ENCODE assay signal across 12 cellular contexts in the genomic region with DNA sequence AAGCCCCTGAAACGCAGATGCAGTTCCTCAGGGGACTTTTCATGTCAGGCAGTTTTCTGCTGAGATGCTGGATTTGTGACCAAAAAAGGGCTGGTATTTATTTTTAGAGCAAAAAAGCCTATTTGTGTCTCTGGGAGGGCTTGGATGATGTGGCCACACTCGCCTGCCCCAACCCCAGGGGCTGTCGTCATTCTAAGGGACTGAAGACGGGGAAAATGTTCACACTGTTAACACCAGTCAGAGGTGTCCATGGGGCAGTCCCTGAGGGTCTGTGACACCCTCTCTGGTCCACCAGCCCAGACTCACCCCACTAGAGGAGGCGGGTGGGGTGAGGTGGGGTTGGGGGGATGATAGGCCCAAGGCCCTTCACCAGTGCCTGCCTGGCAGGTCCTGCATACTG. TPM values are rescaled to one million over a fixed set of nuclear protein-coding genes. Genes with fewer than 3 reads are reported as not detected.
DNase-seq lines count a peak whose midpoint lies in the region; ATAC-seq, FAIRE-seq and TF ChIP-seq lines count a peak whose summit lies in the region.
"Had no signal": no experiment of that assay in that cellular context is flagged by ENCODE, and none has a peak within 500 bp of the region (broad histone marks: within the 10 kb centered on the region; RNA-seq: fewer than 3 reads in every experiment).

No MANE protein-coding gene starts in this region.

- H3K4me2 ChIP-seq in osteoblast (ENCODE audit: insufficient read depth, low read length): no peak overlapping the region

- no peak overlapping the region for H3K27ac Mint-ChIP-seq in T-helper 17 cell

- peaks cover 58% of the 10 kb centered on the region for H3K79me2 ChIP-seq in osteoblast (ENCODE audit: insufficient read depth, low read length)

- H3K27me3 ChIP-seq in esophagus squamous epithelium: no peaks in the 10 kb centered on the region
- H3K27me3 ChIP-seq in osteoblast (ENCODE audit: insufficient read depth, low read length): no peaks in the 10 kb centered on the region
- no peaks in the 10 kb centered on the region for H3K27me3 ChIP-seq in tibial artery

- ATAC-seq in T-helper 17 cell (no peak), HG03095 (IDR thresholded peaks at IDR 0.05; ENCODE audit: unreplicated experiment) (no peak)
- ATAC-seq in stimulated activated naive CD8-positive, alpha-beta T cell treated with anti-CD3 and anti-CD28 coated beads, Interleukin-15, Interleukin-2, amounts not matched to agents 100 U/mL and 50 U/mL, for 24 hours: no peak
- ATAC-seq: GM12878 had no signal

- FAIRE-seq in D721Med (lab: Jason Lieb, UNC): no peak
- FAIRE-seq: GM12878 had no signal

- H3K9me3 ChIP-seq in T-helper 17 cell (ENCODE audit: control insufficient read depth, low read length, poor library complexity, severe bottlenecking) (no peaks in the 10 kb centered on the region), esophagus squamous epithelium (no peaks in the 10 kb centered on the region), osteoblast (ENCODE audit: low read depth, low read length) (no peaks in the 10 kb centered on the region), tibial artery (no peaks in the 10 kb centered on the region)

- intact Hi-C loops in esophagus squamous epithelium (cut with DNase I): loop anchor here (10.0 kb wide), 1 partner anchor 143 kb away; a partner anchor contains a TSS
- intact Hi-C loops in tibial artery (cut with DNase I; ENCODE audit: low total_unique reads): loop anchor here (5.0 kb wide), 1 partner anchor 36 kb away; no protein-coding TSS in a partner anchor

- no peak for TF ChIP-seq CTCF in esophagus squamous epithelium (IDR thresholded peaks at IDR 0.05)
- TF ChIP-seq CTCF in osteoblast (IDR thresholded peaks at IDR 0.05; ENCODE audit: extremely low read depth, low read depth, low read length): no peak
- TF ChIP-seq CTCF in tibial artery (IDR thresholded peaks at IDR 0.05): no peak
- no peak for TF ChIP-seq CTCF in D721Med (IDR thresholded peaks at IDR 0.05; ENCODE audit: insufficient read depth, missing control alignments)

- peaks cover 8% of the 10 kb centered on the region for H3K36me3 Mint-ChIP-seq in T-helper 17 cell (ENCODE audit: low read depth)

- peaks cover 33% of the 10 kb centered on the region for H4K20me1 ChIP-seq in osteoblast (ENCODE audit: insufficient read depth, low read length)

- peaks cover 12% of the 10 kb centered on the region for H3K4me1 Mint-ChIP-seq in T-helper 17 cell

- H3K27ac ChIP-seq in esophagus squamous epithelium (peak overlapping the region; percentile 66 to 93 (median 88)), osteoblast (ENCODE audit: low read depth, low read length) (peak overlapping the region; percentile 100), tibial artery (peak overlapping the region; percentile 98)

- no peak overlapping the region for H3K4me3 ChIP-seq in esophagus squamous epithelium
- H3K4me3 ChIP-seq in osteoblast (ENCODE audit: insufficient read depth, low read length): no peak overlapping the region
- no peak overlapping the region for H3K4me3 ChIP-seq in tibial artery
- H3K4me3 ChIP-seq: GM12878 had no signal

- H3K27me3 Mint-ChIP-seq in T-helper 17 cell: no peaks in the 10 kb centered on the region

- H3K4me1 ChIP-seq in esophagus squamous epithelium (peaks cover 38 to 74% (median 57%) of the 10 kb centered on the region in 3 donors), osteoblast (ENCODE audit: insufficient read depth, low read length) (peaks cover 61% of the 10 kb centered on the region), tibial artery (peaks cover 15 to 98% (median 94%) of the 10 kb centered on the region in 4 donors)

- H3K36me3 ChIP-seq in esophagus squamous epithelium (peaks cover 29 to 98% (median 33%) of the 10 kb centered on the region in 3 donors), osteoblast (ENCODE audit: insufficient read depth, low read length) (peaks cover 50% of the 10 kb centered on the region), tibial artery (peaks cover 12 to 65% (median 29%) of the 10 kb centered on the region in 3 donors)

- DNase-seq in T-helper 17 cell (no peak), esophagus squamous epithelium (lab: John Stamatoyannopoulos, UW) (no peak), osteoblast (ENCODE audit: insufficient read length, low spot score, missing footprints) (peak; percentile 85), tibial artery (peak; percentile 59 to 91), D721Med (ENCODE audit: insufficient read length, low spot score) (no peak)
- no peak for DNase-seq in stimulated activated naive CD8-positive, alpha-beta T cell treated with anti-CD3 and anti-CD28 coated beads, Interleukin-15, Interleukin-2, amounts not matched to agents 100 U/mL and 50 U/mL, for 24 hours
- DNase-seq in activated CD4-positive, alpha-beta T cell treated with anti-CD3 and anti-CD28 coated beads, Interleukin-2, amount 50 U/mL, for 4 hours: no peak
- DNase-seq: activated naive CD4-positive, alpha-beta T cell; effector CD4-positive, alpha-beta T cell; stimulated activated CD4-positive, alpha-beta T cell treated with anti-CD3 and anti-CD28 coated beads, Interleukin-4, amount 100 ng/mL, for 4 hours had no signal

- no peak overlapping the region for H2AFZ ChIP-seq in osteoblast (ENCODE audit: low read length)

- peak overlapping the region; percentile 31 for H3K4me3 Mint-ChIP-seq in T-helper 17 cell

- WGBS in esophagus squamous epithelium, 2 donors: 55 to 80% methylated on average over 1 to 3 of the region's 5 CpGs

- no peak for TF ChIP-seq POLR2A in esophagus squamous epithelium (IDR thresholded peaks at IDR 0.05)

RNA-seq across cellular contexts. Expression of a gene that starts 15.9 kb away (rescaled TPM):
- total RNA-seq in T-helper 17 cell: not detected
- total RNA-seq in esophagus squamous epithelium: 10 to 100 TPM; 18.7 to 93.0 (median 48.9) TPM
- 0.29 TPM in 1 of 2 replicates, not detected in the other for total RNA-seq in osteoblast
- total RNA-seq: GM12878 had no signal

RNA-seq across cellular contexts. Expression of a gene that starts 47.3 kb away (rescaled TPM):
- total RNA-seq in T-helper 17 cell (under 1 TPM; 0.05 to 0.18 TPM), esophagus squamous epithelium (100 to 1,000 TPM in 3 of 4 donors, 10 to 100 TPM in 1; 95.6 to 278 (median 122) TPM), osteoblast (49.8 and 51.8 TPM in 2 replicates)

Comparison
In these comparisons a context has a peak if more than half of its experiments do, and no peak if none do; other contexts are left out.
1. DNase-seq: peak in osteoblast (single experiment) and tibial artery (2 of 2); none in T-helper 17 cell (0 of 3), esophagus squamous epithelium (single experiment), stimulated activated naive CD8-positive, alpha-beta T cell treated with anti-CD3 and anti-CD28 coated beads, Interleukin-15, Interleukin-2, amounts not matched to agents 100 U/mL and 50 U/mL, for 24 hours (single experiment), activated CD4-positive, alpha-beta T cell treated with anti-CD3 and anti-CD28 coated beads, Interleukin-2, amount 50 U/mL, for 4 hours (0 of 2) and D721Med (single experiment).
2. RNA of a gene that starts 15.9 kb away (total RNA-seq): 18.7 to 93.0 TPM in esophagus squamous epithelium; not detected in T-helper 17 cell and 0.29 TPM in osteoblast; every median in the first group is over 10 times any median in the second.
3. RNA of a gene that starts 47.3 kb away (total RNA-seq): 95.6 to 278 TPM in esophagus squamous epithelium and 49.8 to 51.8 TPM in osteoblast; 0.05 to 0.18 TPM in T-helper 17 cell; every median in the first group is over 10 times any median in the second.
4. Peak in every context shown above with its lines, with median percentiles within 50 percentile points of each other: H3K27ac ChIP-seq.